Comparison of ENCODE assay signal across 1 cellular context in the genomic region with DNA sequence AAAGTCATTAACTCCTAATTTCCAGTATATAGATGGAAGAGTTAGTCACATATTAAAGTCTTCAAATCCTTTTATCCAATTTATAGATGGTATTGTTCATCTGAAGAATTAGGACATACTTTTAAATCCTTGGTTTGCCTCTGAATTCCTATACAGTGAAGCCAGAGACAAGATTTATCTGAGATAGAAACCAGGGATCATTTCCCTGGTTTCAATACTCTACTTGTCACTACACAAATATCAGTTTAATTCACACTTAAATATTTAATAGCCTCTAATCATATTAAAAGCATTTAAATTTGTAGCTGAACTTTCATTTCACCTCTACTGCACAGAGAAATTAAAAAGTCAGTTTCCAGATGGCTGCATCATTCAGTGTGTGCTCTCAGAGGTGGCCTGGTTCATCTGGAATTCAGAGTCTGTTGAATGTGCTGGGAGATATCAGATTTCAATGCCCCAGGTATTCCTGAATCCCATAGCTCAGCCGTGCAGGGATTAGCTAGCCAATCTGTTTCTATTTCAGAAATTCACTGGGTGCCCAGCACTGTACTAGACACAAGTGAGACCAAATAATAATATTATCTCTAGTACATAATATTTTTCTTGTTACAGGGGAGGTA.
TF ChIP-seq lines count a peak whose summit lies in the region.

No MANE protein-coding gene starts in this region.

TF ChIP-seq in GM23338, 12 proteins besides CTCF, POLR2A, EP300 and RAD21:
- TF ChIP-seq, protein P1, sequence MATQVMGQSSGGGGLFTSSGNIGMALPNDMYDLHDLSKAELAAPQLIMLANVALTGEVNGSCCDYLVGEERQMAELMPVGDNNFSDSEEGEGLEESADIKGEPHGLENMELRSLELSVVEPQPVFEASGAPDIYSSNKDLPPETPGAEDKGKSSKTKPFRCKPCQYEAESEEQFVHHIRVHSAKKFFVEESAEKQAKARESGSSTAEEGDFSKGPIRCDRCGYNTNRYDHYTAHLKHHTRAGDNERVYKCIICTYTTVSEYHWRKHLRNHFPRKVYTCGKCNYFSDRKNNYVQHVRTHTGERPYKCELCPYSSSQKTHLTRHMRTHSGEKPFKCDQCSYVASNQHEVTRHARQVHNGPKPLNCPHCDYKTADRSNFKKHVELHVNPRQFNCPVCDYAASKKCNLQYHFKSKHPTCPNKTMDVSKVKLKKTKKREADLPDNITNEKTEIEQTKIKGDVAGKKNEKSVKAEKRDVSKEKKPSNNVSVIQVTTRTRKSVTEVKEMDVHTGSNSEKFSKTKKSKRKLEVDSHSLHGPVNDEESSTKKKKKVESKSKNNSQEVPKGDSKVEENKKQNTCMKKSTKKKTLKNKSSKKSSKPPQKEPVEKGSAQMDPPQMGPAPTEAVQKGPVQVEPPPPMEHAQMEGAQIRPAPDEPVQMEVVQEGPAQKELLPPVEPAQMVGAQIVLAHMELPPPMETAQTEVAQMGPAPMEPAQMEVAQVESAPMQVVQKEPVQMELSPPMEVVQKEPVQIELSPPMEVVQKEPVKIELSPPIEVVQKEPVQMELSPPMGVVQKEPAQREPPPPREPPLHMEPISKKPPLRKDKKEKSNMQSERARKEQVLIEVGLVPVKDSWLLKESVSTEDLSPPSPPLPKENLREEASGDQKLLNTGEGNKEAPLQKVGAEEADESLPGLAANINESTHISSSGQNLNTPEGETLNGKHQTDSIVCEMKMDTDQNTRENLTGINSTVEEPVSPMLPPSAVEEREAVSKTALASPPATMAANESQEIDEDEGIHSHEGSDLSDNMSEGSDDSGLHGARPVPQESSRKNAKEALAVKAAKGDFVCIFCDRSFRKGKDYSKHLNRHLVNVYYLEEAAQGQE (IDR thresholded peaks at IDR 0.05; ENCODE audit: unreplicated experiment): no peak
- no peak for TF ChIP-seq ZNF331 (CRISPR knock-in tag; IDR thresholded peaks at IDR 0.05; ENCODE audit: low read depth)
- TF ChIP-seq EZH2 (IDR thresholded peaks at IDR 0.05; ENCODE audit: low read depth, unreplicated experiment): no peak
- TF ChIP-seq NANOG (IDR thresholded peaks at IDR 0.05; ENCODE audit: borderline replicate concordance): no peak
- TF ChIP-seq CREB1 (CRISPR knock-in tag; IDR thresholded peaks at IDR 0.05; ENCODE audit: low read depth): no peak
- no peak for TF ChIP-seq EZH2phosphoT487 (IDR thresholded peaks at IDR 0.05; ENCODE audit: unreplicated experiment)
- TF ChIP-seq POLR2AphosphoS5 (IDR thresholded peaks at IDR 0.05; ENCODE audit: low read depth): no peak
- TF ChIP-seq ZNF114 (CRISPR knock-in tag; IDR thresholded peaks at IDR 0.05): no peak
- no peak for TF ChIP-seq STAT1 (IDR thresholded peaks at IDR 0.05; ENCODE audit: unreplicated experiment)
- TF ChIP-seq, protein P2, sequence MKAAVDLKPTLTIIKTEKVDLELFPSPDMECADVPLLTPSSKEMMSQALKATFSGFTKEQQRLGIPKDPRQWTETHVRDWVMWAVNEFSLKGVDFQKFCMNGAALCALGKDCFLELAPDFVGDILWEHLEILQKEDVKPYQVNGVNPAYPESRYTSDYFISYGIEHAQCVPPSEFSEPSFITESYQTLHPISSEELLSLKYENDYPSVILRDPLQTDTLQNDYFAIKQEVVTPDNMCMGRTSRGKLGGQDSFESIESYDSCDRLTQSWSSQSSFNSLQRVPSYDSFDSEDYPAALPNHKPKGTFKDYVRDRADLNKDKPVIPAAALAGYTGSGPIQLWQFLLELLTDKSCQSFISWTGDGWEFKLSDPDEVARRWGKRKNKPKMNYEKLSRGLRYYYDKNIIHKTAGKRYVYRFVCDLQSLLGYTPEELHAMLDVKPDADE (IDR thresholded peaks at IDR 0.05): no peak
- TF ChIP-seq JUNB (IDR thresholded peaks at IDR 0.05; ENCODE audit: unreplicated experiment): no peak
- TF ChIP-seq, protein P3, sequence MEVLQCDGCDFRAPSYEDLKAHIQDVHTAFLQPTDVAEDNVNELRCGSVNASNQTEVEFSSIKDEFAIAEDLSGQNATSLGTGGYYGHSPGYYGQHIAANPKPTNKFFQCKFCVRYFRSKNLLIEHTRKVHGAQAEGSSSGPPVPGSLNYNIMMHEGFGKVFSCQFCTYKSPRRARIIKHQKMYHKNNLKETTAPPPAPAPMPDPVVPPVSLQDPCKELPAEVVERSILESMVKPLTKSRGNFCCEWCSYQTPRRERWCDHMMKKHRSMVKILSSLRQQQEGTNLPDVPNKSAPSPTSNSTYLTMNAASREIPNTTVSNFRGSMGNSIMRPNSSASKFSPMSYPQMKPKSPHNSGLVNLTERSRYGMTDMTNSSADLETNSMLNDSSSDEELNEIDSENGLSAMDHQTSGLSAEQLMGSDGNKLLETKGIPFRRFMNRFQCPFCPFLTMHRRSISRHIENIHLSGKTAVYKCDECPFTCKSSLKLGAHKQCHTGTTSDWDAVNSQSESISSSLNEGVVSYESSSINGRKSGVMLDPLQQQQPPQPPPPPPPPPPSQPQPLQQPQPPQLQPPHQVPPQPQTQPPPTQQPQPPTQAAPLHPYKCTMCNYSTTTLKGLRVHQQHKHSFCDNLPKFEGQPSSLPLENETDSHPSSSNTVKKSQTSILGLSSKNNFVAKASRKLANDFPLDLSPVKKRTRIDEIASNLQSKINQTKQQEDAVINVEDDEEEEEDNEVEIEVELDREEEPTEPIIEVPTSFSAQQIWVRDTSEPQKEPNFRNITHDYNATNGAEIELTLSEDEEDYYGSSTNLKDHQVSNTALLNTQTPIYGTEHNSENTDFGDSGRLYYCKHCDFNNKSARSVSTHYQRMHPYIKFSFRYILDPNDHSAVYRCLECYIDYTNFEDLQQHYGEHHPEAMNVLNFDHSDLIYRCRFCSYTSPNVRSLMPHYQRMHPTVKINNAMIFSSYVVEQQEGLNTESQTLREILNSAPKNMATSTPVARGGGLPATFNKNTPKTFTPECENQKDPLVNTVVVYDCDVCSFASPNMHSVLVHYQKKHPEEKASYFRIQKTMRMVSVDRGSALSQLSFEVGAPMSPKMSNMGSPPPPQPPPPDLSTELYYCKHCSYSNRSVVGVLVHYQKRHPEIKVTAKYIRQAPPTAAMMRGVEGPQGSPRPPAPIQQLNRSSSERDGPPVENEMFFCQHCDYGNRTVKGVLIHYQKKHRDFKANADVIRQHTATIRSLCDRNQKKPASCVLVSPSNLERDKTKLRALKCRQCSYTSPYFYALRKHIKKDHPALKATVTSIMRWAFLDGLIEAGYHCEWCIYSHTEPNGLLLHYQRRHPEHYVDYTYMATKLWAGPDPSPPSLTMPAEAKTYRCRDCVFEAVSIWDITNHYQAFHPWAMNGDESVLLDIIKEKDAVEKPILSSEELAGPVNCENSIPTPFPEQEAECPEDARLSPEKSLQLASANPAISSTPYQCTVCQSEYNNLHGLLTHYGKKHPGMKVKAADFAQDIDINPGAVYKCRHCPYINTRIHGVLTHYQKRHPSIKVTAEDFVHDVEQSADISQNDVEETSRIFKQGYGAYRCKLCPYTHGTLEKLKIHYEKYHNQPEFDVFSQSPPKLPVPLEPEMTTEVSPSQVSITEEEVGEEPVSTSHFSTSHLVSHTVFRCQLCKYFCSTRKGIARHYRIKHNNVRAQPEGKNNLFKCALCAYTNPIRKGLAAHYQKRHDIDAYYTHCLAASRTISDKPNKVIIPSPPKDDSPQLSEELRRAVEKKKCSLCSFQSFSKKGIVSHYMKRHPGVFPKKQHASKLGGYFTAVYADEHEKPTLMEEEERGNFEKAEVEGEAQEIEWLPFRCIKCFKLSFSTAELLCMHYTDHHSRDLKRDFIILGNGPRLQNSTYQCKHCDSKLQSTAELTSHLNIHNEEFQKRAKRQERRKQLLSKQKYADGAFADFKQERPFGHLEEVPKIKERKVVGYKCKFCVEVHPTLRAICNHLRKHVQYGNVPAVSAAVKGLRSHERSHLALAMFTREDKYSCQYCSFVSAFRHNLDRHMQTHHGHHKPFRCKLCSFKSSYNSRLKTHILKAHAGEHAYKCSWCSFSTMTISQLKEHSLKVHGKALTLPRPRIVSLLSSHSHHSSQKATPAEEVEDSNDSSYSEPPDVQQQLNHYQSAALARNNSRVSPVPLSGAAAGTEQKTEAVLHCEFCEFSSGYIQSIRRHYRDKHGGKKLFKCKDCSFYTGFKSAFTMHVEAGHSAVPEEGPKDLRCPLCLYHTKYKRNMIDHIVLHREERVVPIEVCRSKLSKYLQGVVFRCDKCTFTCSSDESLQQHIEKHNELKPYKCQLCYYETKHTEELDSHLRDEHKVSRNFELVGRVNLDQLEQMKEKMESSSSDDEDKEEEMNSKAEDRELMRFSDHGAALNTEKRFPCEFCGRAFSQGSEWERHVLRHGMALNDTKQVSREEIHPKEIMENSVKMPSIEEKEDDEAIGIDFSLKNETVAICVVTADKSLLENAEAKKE (CRISPR knock-in tag; IDR thresholded peaks at IDR 0.05): no peak
